ENCODE assay signal across 29 cellular contexts in genomic region chr22:27835446-27835845, GRCh38. TPM values are rescaled to one million over a fixed set of nuclear protein-coding genes. Genes with fewer than 3 reads are reported as not detected.
DNase-seq lines count a peak whose midpoint lies in the region; ATAC-seq and TF ChIP-seq lines count a peak whose summit lies in the region.
"Had no signal": no experiment of that assay in that cellular context is flagged by ENCODE, and none has a peak within 500 bp of the region (broad histone marks: within the 10 kb centered on the region; RNA-seq: fewer than 3 reads in every experiment).

No MANE protein-coding gene starts in this region.

- peaks cover 33% of the 10 kb centered on the region for H3K4me1 Mint-ChIP-seq in WTC11
- H3K4me1 Mint-ChIP-seq in activated CD4-positive, alpha-beta memory T cell treated with anti-CD3 and anti-CD28 coated beads for 36 hours (ENCODE audit: low read depth), result peaks cover 6% of the 10 kb centered on the region

- peaks cover 17% of the 10 kb centered on the region for H3K9me3 Mint-ChIP-seq in WTC11
- H3K9me3 Mint-ChIP-seq in activated CD4-positive, alpha-beta memory T cell treated with anti-CD3 and anti-CD28 coated beads for 36 hours, result peaks cover 8% of the 10 kb centered on the region
- H3K9me3 Mint-ChIP-seq: stimulated activated naive CD8-positive, alpha-beta T cell treated with anti-CD3 and anti-CD28 coated beads, Interleukin-15, Interleukin-2, amounts not matched to agents 100 ng/mL and 50 ng/mL, for 24 hours had no signal

- no peak overlapping the region for H2AFZ ChIP-seq in osteoblast (ENCODE audit: low read length)

- no peak for TF ChIP-seq CTCF in AG10803 (conservative IDR thresholded peaks at IDR 0.05; ENCODE audit: low read length)
- no peak for TF ChIP-seq CTCF in WTC11 (IDR thresholded peaks at IDR 0.05)
- TF ChIP-seq CTCF in osteoblast (IDR thresholded peaks at IDR 0.05; ENCODE audit: extremely low read depth, low read depth, low read length), result no peak

- peaks cover 16% of the 10 kb centered on the region for H3K36me3 Mint-ChIP-seq in WTC11
- peaks cover 16% of the 10 kb centered on the region for H3K36me3 Mint-ChIP-seq in activated CD4-positive, alpha-beta memory T cell treated with anti-CD3 and anti-CD28 coated beads for 36 hours

- H3K4me2 ChIP-seq in osteoblast (ENCODE audit: insufficient read depth, low read length), result peak overlapping the region; percentile 46
- H3K4me2 ChIP-seq: BLaER1 had no signal

- H3K27me3 ChIP-seq in osteoblast (ENCODE audit: insufficient read depth, low read length), result no peaks in the 10 kb centered on the region
- H3K27me3 ChIP-seq: BLaER1, breast epithelium, gastroesophageal sphincter, right lobe of liver, transverse colon had no signal

- no peak overlapping the region for H3K27ac ChIP-seq in osteoblast (ENCODE audit: low read depth, low read length)
- H3K27ac ChIP-seq: BLaER1, gastroesophageal sphincter, right lobe of liver, transverse colon, WERI-Rb-1 had no signal

- intact Hi-C loops in activated CD4-positive, alpha-beta memory T cell treated with anti-CD3 and anti-CD28 coated beads for 36 hours (cut with micrococcal nuclease), result no loop called here

- H3K4me3 ChIP-seq in AG10803 (ENCODE audit: low read length) (no peak overlapping the region), osteoblast (ENCODE audit: insufficient read depth, low read length) (no peak overlapping the region)
- H3K4me3 ChIP-seq: BLaER1, breast epithelium, gastroesophageal sphincter, HAP-1, right lobe of liver, transverse colon had no signal

- POLR2A ChIA-PET in WTC11 (lab: Charles Lee), result no interaction called here
- POLR2A ChIA-PET in activated CD4-positive, alpha-beta memory T cell treated with anti-CD3 and anti-CD28 coated beads for 36 hours (lab: Charles Lee), result no interaction called here

- no peaks in the 10 kb centered on the region for H3K79me2 ChIP-seq in osteoblast (ENCODE audit: insufficient read depth, low read length)

- CTCF ChIA-PET in WTC11 (lab: Charles Lee), result no interaction called here
- CTCF ChIA-PET in activated CD4-positive, alpha-beta memory T cell treated with anti-CD3 and anti-CD28 coated beads for 36 hours (lab: Charles Lee), result no interaction called here

- H3K36me3 ChIP-seq in osteoblast (ENCODE audit: insufficient read depth, low read length), result no peaks in the 10 kb centered on the region
- H3K36me3 ChIP-seq: breast epithelium, HAP-1, right lobe of liver, transverse colon, WERI-Rb-1 had no signal

- 0 out of 2 replicates have a peak, but pooled peaks have one; percentile 20 for ATAC-seq in WTC11
- ATAC-seq: gastroesophageal sphincter, left ventricle myocardium superior had no signal

- no peaks in the 10 kb centered on the region for H4K20me1 ChIP-seq in osteoblast (ENCODE audit: insufficient read depth, low read length)
- H4K20me1 ChIP-seq: BLaER1 had no signal

- peaks cover 9% of the 10 kb centered on the region for H3K4me1 ChIP-seq in osteoblast (ENCODE audit: insufficient read depth, low read length)
- H3K4me1 ChIP-seq: breast epithelium, gastroesophageal sphincter, HAP-1, right lobe of liver, transverse colon had no signal

- H3K27ac Mint-ChIP-seq in WTC11, result no peak overlapping the region
- no peak overlapping the region for H3K27ac Mint-ChIP-seq in activated CD4-positive, alpha-beta memory T cell treated with anti-CD3 and anti-CD28 coated beads for 36 hours
- H3K27ac Mint-ChIP-seq: activated naive CD8-positive, alpha-beta T cell; activated T-cell treated with anti-CD3 and anti-CD28 coated beads, Interleukin-2, amount 50 U/mL, for 24 hours; stimulated activated naive CD8-positive, alpha-beta T cell treated with anti-CD3 and anti-CD28 coated beads, Interleukin-15, Interleukin-2, amounts not matched to agents 100 ng/mL and 50 ng/mL, for 24 hours; T-helper 1 cell treated with Interleukin-12 subunit alpha and Interleukin-12 subunit beta and Interleukin-4 antibody, amounts not matched to agents 30 μg/mL and 1 μg/mL, for 36 hours had no signal

- H3K27me3 Mint-ChIP-seq in WTC11 (ENCODE audit: low read depth), result 0 out of 2 replicates have a peak, but pooled peaks cover 3% of the 10 kb centered on the region
- H3K27me3 Mint-ChIP-seq in activated CD4-positive, alpha-beta memory T cell treated with anti-CD3 and anti-CD28 coated beads for 36 hours, result no peaks in the 10 kb centered on the region
- H3K27me3 Mint-ChIP-seq: activated naive CD8-positive, alpha-beta T cell; activated T-cell treated with anti-CD3 and anti-CD28 coated beads, Interleukin-2, amount 50 U/mL, for 24 hours; stimulated activated naive CD8-positive, alpha-beta T cell treated with anti-CD3 and anti-CD28 coated beads, Interleukin-15, Interleukin-2, amounts not matched to agents 100 ng/mL and 50 ng/mL, for 24 hours had no signal

- no peak overlapping the region for H3K4me3 Mint-ChIP-seq in WTC11
- H3K4me3 Mint-ChIP-seq in activated CD4-positive, alpha-beta memory T cell treated with anti-CD3 and anti-CD28 coated beads for 36 hours, result no peak overlapping the region
- H3K4me3 Mint-ChIP-seq: activated naive CD8-positive, alpha-beta T cell; activated T-cell treated with anti-CD3 and anti-CD28 coated beads, Interleukin-2, amount 50 U/mL, for 24 hours; stimulated activated naive CD8-positive, alpha-beta T cell treated with anti-CD3 and anti-CD28 coated beads, Interleukin-15, Interleukin-2, amounts not matched to agents 100 ng/mL and 50 ng/mL, for 24 hours; T-helper 1 cell treated with Interleukin-12 subunit alpha and Interleukin-12 subunit beta and Interleukin-4 antibody, amounts not matched to agents 30 μg/mL and 1 μg/mL, for 36 hours had no signal

- DNase-seq in AG10803 (ENCODE audit: low read depth), result peak; percentile 60
- DNase-seq in WTC11 (ENCODE audit: low spot score), result peak; percentile 7
- DNase-seq in fibroblast of peridontal ligament (ENCODE audit: extremely low read depth), result peak; percentile 35
- peak; percentile 66 for DNase-seq in osteoblast (ENCODE audit: insufficient read length, low spot score, missing footprints)
- DNase-seq in activated CD4-positive, alpha-beta memory T cell treated with anti-CD3 and anti-CD28 coated beads for 36 hours, result no peak
- no peak for DNase-seq in NCI-H1417 (lab: John Stamatoyannopoulos, UW)
- DNase-seq in CD1c-positive myeloid dendritic cell (ENCODE audit: extremely low spot score), result no peak
- DNase-seq in NCI-H2107 (lab: John Stamatoyannopoulos, UW), result no peak
- DNase-seq: activated CD4-positive, alpha-beta T cell treated with anti-CD3 and anti-CD28 coated beads, Interleukin-2, amount 50 U/mL, for 48 hours; activated T-cell treated with anti-CD3 and anti-CD28 coated beads, Interleukin-2, amount 50 U/mL, for 24 hours; dermis blood vessel endothelial cell; GF-D8; left ventricle myocardium superior; NCI-H1436; NCI-H2171; NCI-H526 treated with DMSO at 0.1 percent for 48 hours; nucleus accumbens; right lobe of liver; SHP77; stimulated activated CD4-positive, alpha-beta T cell treated with anti-CD3 and anti-CD28 coated beads, Interleukin-1b, Interleukin-23, amount 100 ng/mL, for 48 hours; transverse colon; WERI-Rb-1 had no signal

- H3K9me3 ChIP-seq in osteoblast (ENCODE audit: low read depth, low read length), result no peaks in the 10 kb centered on the region
- H3K9me3 ChIP-seq: breast epithelium, gastroesophageal sphincter, HAP-1, right lobe of liver, transverse colon had no signal

TF ChIP-seq in WTC11, 78 proteins besides CTCF, POLR2A, EP300 and RAD21 (continues in another document):
- TF ChIP-seq E2F5 (CRISPR knock-in tag; IDR thresholded peaks at IDR 0.05), result no peak
- no peak for TF ChIP-seq NR3C1 (CRISPR knock-in tag; conservative IDR thresholded peaks at IDR 0.05; ENCODE audit: low read depth)
- TF ChIP-seq NR1H2 (CRISPR knock-in tag; IDR thresholded peaks at IDR 0.05), result no peak
- TF ChIP-seq PREB (CRISPR knock-in tag; IDR thresholded peaks at IDR 0.05; ENCODE audit: borderline replicate concordance), result no peak
- no peak for TF ChIP-seq SMAD4 (CRISPR knock-in tag; IDR thresholded peaks at IDR 0.05)

RNA-seq across cellular contexts. Expression of gene MN1, which starts 33.9 kb away (rescaled TPM):
- 16.3 to 21.3 TPM (median 16.7 TPM) in 3 replicates for total RNA-seq in WTC11 (2021)
- 4.7 and 6.2 TPM in 2 replicates for total RNA-seq in osteoblast
- total RNA-seq in activated CD4-positive, alpha-beta memory T cell treated with anti-CD3 and anti-CD28 coated beads for 36 hours, result under 1 TPM in 1 of 2 experiments, not detected in 1; 0.07 TPM

Comparison
In these comparisons a context has a peak if more than half of its experiments do, and no peak if none do; other contexts are left out.
1. DNase-seq: peak in AG10803 (single experiment), WTC11 (single experiment), fibroblast of peridontal ligament (single experiment) and osteoblast (single experiment); none in activated CD4-positive, alpha-beta memory T cell treated with anti-CD3 and anti-CD28 coated beads for 36 hours (single experiment), NCI-H1417 (0 of 3), CD1c-positive myeloid dendritic cell (single experiment) and NCI-H2107 (single experiment).